In genomic region chr19:47383890-47384289, GRCh38 we compare ENCODE assay signal across 1 cellular context. TPM values are rescaled to one million over a fixed set of nuclear protein-coding genes. Genes with fewer than 3 reads are reported as not detected.
"Had no signal": no experiment of that assay in that cellular context is flagged by ENCODE, and none has a peak within 500 bp of the region (broad histone marks: within the 10 kb centered on the region; RNA-seq: fewer than 3 reads in every experiment).

No MANE protein-coding gene starts in this region.

RNA-seq across cellular contexts. Expression of gene C5AR2, which starts 51.9 kb away (rescaled TPM):
- polyA plus RNA-seq: cardiac muscle cell had no signal
